Comparison of ENCODE assay signal across 8 cellular contexts in the genomic region with DNA sequence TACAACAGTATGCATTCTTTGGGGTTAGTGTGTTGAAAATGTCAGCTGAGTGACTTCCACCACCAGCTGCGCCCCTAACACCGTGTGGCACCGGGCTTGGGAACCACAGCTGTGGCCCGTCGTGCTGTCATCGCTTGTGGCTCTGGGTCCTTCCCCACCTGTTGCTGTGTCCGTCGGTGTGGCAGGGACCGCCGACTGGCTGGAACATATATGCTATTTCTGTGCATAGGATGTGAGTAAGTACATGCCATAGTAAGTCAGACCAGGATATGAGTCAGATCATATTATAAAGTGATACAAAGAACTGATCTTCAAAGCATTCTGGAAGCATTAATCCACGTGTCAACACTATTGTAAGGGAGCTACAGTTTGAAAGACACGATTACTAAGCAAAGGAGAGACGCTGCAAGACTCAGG. TPM values are rescaled to one million over a fixed set of nuclear protein-coding genes. Genes with fewer than 3 reads are reported as not detected.
A peak's percentile ranks its signal among the peaks of the same experiment; 100 is the strongest.
DNase-seq lines count a peak whose midpoint lies in the region; ATAC-seq and TF ChIP-seq lines count a peak whose summit lies in the region.

No MANE protein-coding gene starts in this region.

- no peak overlapping the region for H3K4me3 Mint-ChIP-seq in activated CD4-positive, alpha-beta memory T cell treated with anti-CD3 and anti-CD28 coated beads for 36 hours

- POLR2A ChIA-PET in activated CD4-positive, alpha-beta memory T cell treated with anti-CD3 and anti-CD28 coated beads for 36 hours (lab: Charles Lee) = interaction anchor here (0.6 to 5.8 kb wide), 3 partner anchors 31 to 280 kb away, joined by 3 to 63 read pairs (median 3); a partner anchor contains a TSS

- 78 to 84% methylated on average over 13 of the region's 13 CpGs for WGBS in sigmoid colon, 2 donors

- H3K4me1 Mint-ChIP-seq in activated CD4-positive, alpha-beta memory T cell treated with anti-CD3 and anti-CD28 coated beads for 36 hours (ENCODE audit: low read depth) = peaks cover 66% of the 10 kb centered on the region

- TF ChIP-seq EP300 in sigmoid colon (IDR thresholded peaks at IDR 0.05) = no peak

- no peaks in the 10 kb centered on the region for H3K27me3 ChIP-seq in sigmoid colon

- no peaks in the 10 kb centered on the region for H3K9me3 Mint-ChIP-seq in activated CD4-positive, alpha-beta memory T cell treated with anti-CD3 and anti-CD28 coated beads for 36 hours

- no peak overlapping the region for H3K4me3 ChIP-seq in sigmoid colon

- H3K36me3 Mint-ChIP-seq in activated CD4-positive, alpha-beta memory T cell treated with anti-CD3 and anti-CD28 coated beads for 36 hours = peaks cover 20% of the 10 kb centered on the region

- no peaks in the 10 kb centered on the region for H3K9me3 ChIP-seq in sigmoid colon

- no peak for TF ChIP-seq CTCF in sigmoid colon (IDR thresholded peaks at IDR 0.05)

- TF ChIP-seq POLR2A in sigmoid colon (IDR thresholded peaks at IDR 0.05) = no peak

- ATAC-seq in esophagus mucosa (peak; percentile 91), GM18502 (IDR thresholded peaks at IDR 0.05; ENCODE audit: poor library complexity, unreplicated experiment) (no peak), HG03196 (IDR thresholded peaks at IDR 0.05; ENCODE audit: unreplicated experiment) (no peak)

- no peaks in the 10 kb centered on the region for H3K27me3 Mint-ChIP-seq in activated CD4-positive, alpha-beta memory T cell treated with anti-CD3 and anti-CD28 coated beads for 36 hours

- peak overlapping the region; percentile 88 for H3K27ac Mint-ChIP-seq in activated CD4-positive, alpha-beta memory T cell treated with anti-CD3 and anti-CD28 coated beads for 36 hours

- peak; percentile 78 for DNase-seq in HPDE6-E6E7 (ENCODE audit: extremely low spot score)
- DNase-seq in activated CD4-positive, alpha-beta memory T cell treated with anti-CD3 and anti-CD28 coated beads for 36 hours = peak; percentile 85
- DNase-seq in stimulated activated CD4-positive, alpha-beta T cell treated with anti-CD3 and anti-CD28 coated beads, Interleukin-4, amount 100 ng/mL, for 1 hour = peak; percentile 44
- no peak for DNase-seq in middle frontal gyrus (ENCODE audit: extremely low spot score, low spot score)
- DNase-seq in sigmoid colon = no peak

- intact Hi-C loops in activated CD4-positive, alpha-beta memory T cell treated with anti-CD3 and anti-CD28 coated beads for 36 hours (cut with micrococcal nuclease) = loop anchor here (1.0 kb wide), 2 partner anchors 31 to 117 kb away; no protein-coding TSS in a partner anchor
- intact Hi-C loops in sigmoid colon (cut with DNase I) = no loop called here

- H3K4me1 ChIP-seq in sigmoid colon = peaks cover 0 to 22% (median 18%) of the 10 kb centered on the region in 4 donors

- no peaks in the 10 kb centered on the region for H3K36me3 ChIP-seq in sigmoid colon

- CTCF ChIA-PET in activated CD4-positive, alpha-beta memory T cell treated with anti-CD3 and anti-CD28 coated beads for 36 hours (lab: Charles Lee) = interaction anchor here (0.7 to 1.2 kb wide), 3 partner anchors 36 to 166 kb away, joined by 3 to 5 read pairs (median 4); a partner anchor contains a TSS

- H3K27ac ChIP-seq in sigmoid colon = peak overlapping the region in 1 of 4 donors; percentile 2

RNA-seq across cellular contexts. Expression of a gene that starts 31.9 kb away (rescaled TPM):
- total RNA-seq in activated CD4-positive, alpha-beta memory T cell treated with anti-CD3 and anti-CD28 coated beads for 36 hours = 10 to 100 TPM; 43.6 to 45.0 TPM
- total RNA-seq in esophagus mucosa (32.0 TPM), sigmoid colon (10 to 100 TPM in 3 of 4 donors, 1 to 10 TPM in 1; 8.9 to 13.0 (median 11.3) TPM)
- 10 to 100 TPM; 16.8 to 37.0 (median 30.5) TPM for polyA plus RNA-seq in sigmoid colon

RNA-seq across cellular contexts. Expression of a gene that starts 46.6 kb away (rescaled TPM):
- 1 to 10 TPM in 1 of 2 experiments, under 1 TPM in 1; 0.88 to 1.6 TPM for total RNA-seq in activated CD4-positive, alpha-beta memory T cell treated with anti-CD3 and anti-CD28 coated beads for 36 hours
- 2.1 TPM for total RNA-seq in esophagus mucosa
- 1 to 10 TPM in 1 of 4 donors, under 1 TPM in 3; under 0.01 to 1.7 (median 0.26) TPM for total RNA-seq in sigmoid colon
- 1 to 10 TPM in 1 of 3 donors, under 1 TPM in 2; 0.60 to 2.3 (median 0.92) TPM for polyA plus RNA-seq in sigmoid colon

Comparison
In these comparisons a context has a peak if more than half of its experiments do, and no peak if none do; other contexts are left out.
1. DNase-seq: peak in HPDE6-E6E7 (single experiment), activated CD4-positive, alpha-beta memory T cell treated with anti-CD3 and anti-CD28 coated beads for 36 hours (single experiment) and stimulated activated CD4-positive, alpha-beta T cell treated with anti-CD3 and anti-CD28 coated beads, Interleukin-4, amount 100 ng/mL, for 1 hour (single experiment); none in middle frontal gyrus (single experiment) and sigmoid colon (single experiment).